Comparison of ENCODE assay signal across 8 cellular contexts in the genomic region with DNA sequence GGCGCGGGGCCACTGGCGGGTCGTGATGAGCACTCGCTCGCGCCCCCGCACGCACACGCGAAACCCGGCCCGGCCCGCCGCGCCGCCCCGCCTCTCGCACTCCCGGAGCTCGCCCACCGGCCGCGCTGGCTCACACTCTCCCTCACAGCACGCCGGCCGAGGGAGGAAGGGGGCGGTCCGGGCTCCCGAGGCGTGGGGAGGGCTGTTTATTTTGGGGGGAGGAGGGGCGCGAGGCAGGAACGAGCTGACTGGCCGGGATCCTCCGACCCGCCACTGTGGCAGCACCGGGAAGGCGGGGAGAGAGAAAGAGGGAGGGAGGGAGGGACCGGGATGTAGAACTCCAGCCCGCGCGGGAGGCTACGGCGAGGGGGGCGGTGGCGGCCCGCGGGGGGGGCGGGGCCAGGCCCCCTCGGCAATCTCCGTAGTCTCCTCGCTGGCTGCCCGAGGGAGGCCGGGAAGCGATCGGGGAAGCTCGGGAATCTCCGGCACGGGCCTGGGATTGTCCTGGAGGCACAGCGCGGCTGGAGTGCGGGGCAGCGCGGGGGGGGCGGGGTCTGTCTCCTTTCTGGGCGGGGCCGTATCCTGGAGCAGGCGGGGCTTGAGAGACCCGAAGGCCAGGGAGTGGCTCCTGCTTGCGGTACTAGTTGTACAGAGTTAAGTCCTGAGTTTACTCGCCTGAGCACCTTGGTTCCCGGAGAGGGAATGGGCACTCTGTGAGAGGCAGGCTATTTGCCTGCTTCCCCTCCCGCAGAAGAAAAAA. TPM values are rescaled to one million over a fixed set of nuclear protein-coding genes. Genes with fewer than 3 reads are reported as not detected.
DNase-seq lines count a peak whose midpoint lies in the region; ATAC-seq, FAIRE-seq and TF ChIP-seq lines count a peak whose summit lies in the region.

A gene with protein sequence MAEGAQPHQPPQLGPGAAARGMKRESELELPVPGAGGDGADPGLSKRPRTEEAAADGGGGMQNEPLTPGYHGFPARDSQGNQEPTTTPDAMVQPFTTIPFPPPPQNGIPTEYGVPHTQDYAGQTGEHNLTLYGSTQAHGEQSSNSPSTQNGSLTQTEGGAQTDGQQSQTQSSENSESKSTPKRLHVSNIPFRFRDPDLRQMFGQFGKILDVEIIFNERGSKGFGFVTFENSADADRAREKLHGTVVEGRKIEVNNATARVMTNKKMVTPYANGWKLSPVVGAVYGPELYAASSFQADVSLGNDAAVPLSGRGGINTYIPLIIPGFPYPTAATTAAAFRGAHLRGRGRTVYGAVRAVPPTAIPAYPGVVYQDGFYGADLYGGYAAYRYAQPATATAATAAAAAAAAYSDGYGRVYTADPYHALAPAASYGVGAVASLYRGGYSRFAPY (minus strand): TSS at position 179 of the 760 bp plus-strand sequence. CDS start 399 bp downstream, outside the sequence.

- no peak for FAIRE-seq in kidney (lab: Jason Lieb, UNC)

- ATAC-seq in HG02642 (IDR thresholded peaks at IDR 0.05; ENCODE audit: poor library complexity, unreplicated experiment) (peak; percentile 53), HG03565 (IDR thresholded peaks at IDR 0.05; ENCODE audit: unreplicated experiment) (no peak)

- peak within 1 kb of the TSS; percentile 76 for H3K4me3 ChIP-seq in BLaER1
- peak within 1 kb of the TSS; percentile 84 for H3K4me3 ChIP-seq in choroid plexus epithelial cell (ENCODE audit: low read depth, low read length)
- peak within 1 kb of the TSS; percentile 78 to 80 for H3K4me3 ChIP-seq in kidney (ENCODE audit: low read length in 2 of 2)

- H4K20me1 ChIP-seq in BLaER1: 0 out of 2 replicates have a peak, but pooled peaks cover 5% of the 10 kb centered on the region

- H3K9me3 ChIP-seq in BLaER1 (no peaks in the 10 kb centered on the region), kidney (ENCODE audit: control insufficient read depth in 1 of 2, low read length in 2 of 2) (no peaks in the 10 kb centered on the region)

- intact Hi-C loops in kidney (cut with DNase I): no loop called here

- H3K4me1 ChIP-seq in BLaER1 (peaks cover 33% of the 10 kb centered on the region), kidney (ENCODE audit: control insufficient read depth in 1 of 2, insufficient read depth in 1 of 2, low read depth in 1 of 2, low read length in 2 of 2) (peaks cover 6 to 13% of the 10 kb centered on the region in 2 donors)

- peak within 1 kb of the TSS; percentile 94 for H3K4me2 ChIP-seq in BLaER1

- TF ChIP-seq CTCF in choroid plexus epithelial cell (conservative IDR thresholded peaks at IDR 0.05; ENCODE audit: low read depth, low read length) (no peak), kidney (IDR thresholded peaks at IDR 0.05; ENCODE audit: borderline replicate concordance, extremely low read depth, insufficient read depth) (no peak)

- H3K9ac ChIP-seq in BLaER1: peak within 1 kb of the TSS; percentile 72
- H3K9ac ChIP-seq in kidney (ENCODE audit: low read length in 2 of 2): peak within 1 kb of the TSS; percentile 87 to 94

- H3K27ac ChIP-seq in BLaER1 (peak within 1 kb of the TSS; percentile 30; the same call in 1 of the 2 replicates), kidney (ENCODE audit: low read depth in 2 of 2, low read length in 2 of 2) (peak within 1 kb of the TSS; percentile 77 to 82)

- peaks cover 24% of the 10 kb centered on the region for H3K27me3 ChIP-seq in BLaER1

- no peaks in the 10 kb centered on the region for H3K36me3 ChIP-seq in BLaER1
- no peaks in the 10 kb centered on the region for H3K36me3 ChIP-seq in kidney (ENCODE audit: control insufficient read depth in 1 of 2, insufficient read depth in 2 of 2, low read length in 2 of 2)

- DNase-seq in NCI-H460 (ENCODE audit: extremely low read depth, low read depth) (peak; percentile 90), choroid plexus epithelial cell (ENCODE audit: low read depth) (peak; percentile 98), kidney (peak; percentile 98)
- DNase-seq in activated CD4-positive, alpha-beta T cell treated with anti-CD3 and anti-CD28 coated beads for 4 hours: peak; percentile 78 to 83
- peak; percentile 64 to 81 for DNase-seq in stimulated activated CD4-positive, alpha-beta T cell treated with anti-CD3 and anti-CD28 coated beads, Interleukin-12 subunit alpha, Interleukin-12 subunit beta, amount 100 ng/mL, for 24 hours (ENCODE audit: low read depth in 2 of 2)

RNA-seq across cellular contexts. Expression of the gene that starts here (rescaled TPM):
- total RNA-seq in NCI-H460 (2014; rRNA removed; shearing (Covaris generic)): 48.4 and 54.4 TPM in 2 replicates
- polyA plus RNA-seq in NCI-H460 (2014; cell fraction: nucleus; rRNA removed): 28.0 and 30.9 TPM in 2 replicates
- total RNA-seq in kidney: 68.6 TPM
- 17.2 TPM for polyA plus RNA-seq in kidney (ENCODE audit: insufficient read depth, low read depth, low replicate concordance)
